Comparison of ENCODE assay signal across 8 cellular contexts in the genomic region with DNA sequence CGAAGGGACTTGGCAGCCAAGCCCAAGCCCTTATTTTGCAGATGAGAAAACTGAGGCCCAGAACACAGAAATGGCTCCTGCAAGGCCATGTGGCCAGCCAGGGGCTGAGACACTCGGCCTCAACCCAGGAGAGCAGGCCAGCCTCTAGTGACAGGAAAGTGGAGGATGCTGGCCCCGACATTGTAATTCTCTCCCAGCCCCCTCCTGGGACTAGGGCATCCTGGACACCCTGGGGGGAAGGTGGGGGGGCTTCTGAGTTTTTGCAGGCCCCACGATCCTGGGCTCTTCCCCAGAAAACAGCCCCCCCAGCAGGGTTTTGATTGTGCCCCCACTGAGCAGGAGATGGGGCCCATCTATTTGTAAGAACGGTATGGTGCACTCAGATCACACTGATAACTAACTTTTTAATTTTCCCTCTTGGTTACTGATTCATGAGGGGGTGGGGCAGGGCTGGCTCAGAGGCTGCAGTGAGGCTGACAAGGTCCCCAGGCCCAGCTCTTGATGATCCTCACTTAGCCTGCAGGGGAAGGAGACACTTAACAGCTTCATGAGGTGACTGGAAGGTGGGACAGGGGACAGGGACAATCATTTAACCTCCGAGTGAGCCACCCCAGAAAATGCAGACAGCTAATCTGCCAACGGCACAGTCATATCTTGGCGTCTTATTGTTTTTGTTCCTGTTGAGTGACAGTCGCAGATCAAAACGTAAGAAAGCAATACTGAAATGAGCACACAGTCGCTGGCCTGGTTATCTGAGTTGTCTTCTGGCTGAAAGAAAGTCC. TPM values are rescaled to one million over a fixed set of nuclear protein-coding genes. Genes with fewer than 3 reads are reported as not detected.
DNase-seq lines count a peak whose midpoint lies in the region; FAIRE-seq and TF ChIP-seq lines count a peak whose summit lies in the region.

No MANE protein-coding gene starts in this region.

- H2BK120ac ChIP-seq in H1 (replicated peaks; ENCODE audit: low read depth, low read length), result no peak overlapping the region

- TF ChIP-seq CTCF in SK-N-SH (IDR thresholded peaks at IDR 0.05), result no peak
- TF ChIP-seq CTCF in H1 (IDR thresholded peaks at IDR 0.05; ENCODE audit: control extremely low read depth in 1 of 3, insufficient read depth in 1 of 3, low read depth in 1 of 3, low read length in 3 of 3), result no peak
- no peak for TF ChIP-seq CTCF in prostate gland (IDR thresholded peaks at IDR 0.05)

- POLR2A ChIA-PET in SK-N-SH (lab: Yijun Ruan, JAX), result no interaction called here
- POLR2A ChIA-PET in H1 (lab: Charles Lee; ENCODE audit: partially characterized antibody), result interaction anchor here (0.9 to 3.2 kb wide), 7 partner anchors 8 to 40 kb away, joined by 3 to 18 read pairs (median 4); no protein-coding TSS in a partner anchor

- no peak for FAIRE-seq in H1 (lab: Jason Lieb, UNC)

- peak overlapping the region; percentile 32 for H3K18ac ChIP-seq in H1 (ENCODE audit: extremely low read depth, low read length)

- H3K79me2 ChIP-seq in SK-N-SH (ENCODE audit: insufficient read depth) (peaks cover 100% of the 10 kb centered on the region), H1 (ENCODE audit: control insufficient read depth in 1 of 2, insufficient read depth in 2 of 2, low read length in 2 of 2) (peaks cover 4 to 96% of the 10 kb centered on the region in 2 experiments; a peak in 3 of 4 replicates)

- no peak for TF ChIP-seq RAD21 in SK-N-SH (IDR thresholded peaks at IDR 0.05; ENCODE audit: low read length)
- TF ChIP-seq RAD21 in H1 (IDR thresholded peaks at IDR 0.05 in 1 of 2, conservative IDR thresholded peaks at IDR 0.05 in 1 of 2; ENCODE audit: low read depth in 2 of 2, low read length in 2 of 2), result no peak

- no peak overlapping the region for H3K4ac ChIP-seq in H1 (replicated peaks; ENCODE audit: insufficient read length, low read depth, low read length)

- H3K9me3 ChIP-seq in SK-N-SH (no peaks in the 10 kb centered on the region), H1 (ENCODE audit: insufficient read depth in 2 of 2, low read depth in 1 of 2, low read length in 1 of 2) (no peaks in the 10 kb centered on the region), prostate gland (no peaks in the 10 kb centered on the region)

- H3K4me3 ChIP-seq in SK-N-SH (ENCODE audit: low read depth in 2 of 2, low read length in 1 of 2) (0 out of 4 replicates have a peak overlapping the region, but pooled peaks of 1 of the 2 experiments have one; percentile 3), H1 (ENCODE audit: extremely low read depth in 1 of 4, insufficient read depth in 2 of 4, low read depth in 3 of 4, low read length in 4 of 4) (no peak overlapping the region), prostate gland (no peak overlapping the region)

- peak; percentile 64 for DNase-seq in activated naive CD4-positive, alpha-beta T cell treated with Interleukin-2 at 50 U/mL for 16 hours
- DNase-seq in activated naive CD4-positive, alpha-beta T cell (lab: John Stamatoyannopoulos, UW), result no peak
- DNase-seq in SK-N-SH (no peak), H1 (ENCODE audit: low read depth in 1 of 2, low spot score in 2 of 2) (no peak), prostate gland (ENCODE audit: low spot score) (no peak), HK-2 (ENCODE audit: unreplicated experiment) (no peak), activated gamma-delta T cell treated with Interleukin-2 at 50 U/mL for 16 hours (no peak)
- peak; percentile 55 to 60 for DNase-seq in stimulated activated CD4-positive, alpha-beta T cell treated with anti-CD3 and anti-CD28 coated beads, Interleukin-2, amount 100 ng/mL, for 24 hours

- peaks cover 86 to 92% of the 10 kb centered on the region in 2 experiments for H3K4me1 ChIP-seq in SK-N-SH (ENCODE audit: control insufficient read depth in 1 of 2, insufficient read depth in 2 of 2, low read depth in 1 of 2, low read length in 1 of 2)
- peaks cover 22 to 63% (median 40%) of the 10 kb centered on the region in 4 experiments for H3K4me1 ChIP-seq in H1 (replicated peaks in 1 of 4; ENCODE audit: control insufficient read depth in 3 of 4, insufficient read depth in 4 of 4, low read length in 3 of 4)
- H3K4me1 ChIP-seq in prostate gland (replicated peaks), result peaks cover 36% of the 10 kb centered on the region

- H3K27ac ChIP-seq in SK-N-SH (ENCODE audit: low read depth in 2 of 2, low read length in 1 of 2) (peak overlapping the region; percentile 91 to 93), H1 (ENCODE audit: low read depth, low read length) (no peak overlapping the region), prostate gland (peak overlapping the region in 1 of 2 donors; percentile 77)

- 32% methylated on average over 11 of the region's 11 CpGs for WGBS in SK-N-SH (ENCODE audit: low lambda C conversion rate)
- 85% methylated on average over 10 of the region's 11 CpGs; no CpG with 5 or more reads in 1 of the 2 experiments for WGBS in H1 (ENCODE audit: extremely low coverage in 1 of 2, insufficient coverage in 1 of 2, insufficient read length in 1 of 2, insufficient replicate concordance in 2 of 2, low coverage in 1 of 2, low lambda C conversion rate in 2 of 2, missing lambda C conversion rate in 1 of 2), 2 experiments
- 37% methylated on average over 11 of the region's 11 CpGs for WGBS in prostate gland

- H2BK5ac ChIP-seq in H1 (ENCODE audit: low read depth, low read length), result no peak overlapping the region

- no peak overlapping the region for H4K91ac ChIP-seq in H1 (replicated peaks; ENCODE audit: insufficient read length, low read length)

- no peaks in the 10 kb centered on the region for H3K23me2 ChIP-seq in H1 (ENCODE audit: low read depth, low read length)

- H2BK20ac ChIP-seq in H1 (ENCODE audit: low read length), result no peak overlapping the region; the same call in 1 of the 2 replicates

- H3K36me3 ChIP-seq in SK-N-SH (replicated peaks in 1 of 2; ENCODE audit: control insufficient read depth in 1 of 2, insufficient read depth in 2 of 2, low read length in 1 of 2) (peaks cover 6 to 24% of the 10 kb centered on the region in 2 experiments), H1 (ENCODE audit: control insufficient read depth in 2 of 4, insufficient read depth in 4 of 4, low read length in 3 of 4) (no peaks in the 10 kb centered on the region), prostate gland (no peaks in the 10 kb centered on the region)

- CTCF ChIA-PET in SK-N-SH (lab: Yijun Ruan, JAX) (interaction anchor here (0.6 to 2.5 kb wide), 6 partner anchors 8 to 579 kb away, joined by 3 to 8 read pairs (median 4); partner anchors contain the start of gene SMAD7), H1 (lab: Charles Lee; ENCODE audit: partially characterized antibody) (interaction anchor here (1.0 to 2.2 kb wide), 3 partner anchors 10 to 306 kb away, joined by 4 to 7 read pairs (median 4); no protein-coding TSS in a partner anchor)

- intact Hi-C loops in prostate gland (cut with DNase I), result loop anchor here (5.0 kb wide), 1 partner anchor 150 kb away; no protein-coding TSS in a partner anchor

- H3K4me2 ChIP-seq in SK-N-SH, result peak overlapping the region; percentile 84
- H3K4me2 ChIP-seq in H1 (ENCODE audit: insufficient read depth in 1 of 2, low read depth in 2 of 2, low read length in 2 of 2), result peak overlapping the region in 1 of 2 experiments; percentile 0; a peak in 1 of 4 replicates

- no peak overlapping the region for H3K56ac ChIP-seq in H1 (replicated peaks; ENCODE audit: insufficient read length, low read depth, low read length)

- no peak overlapping the region for H4K8ac ChIP-seq in H1 (ENCODE audit: extremely low read depth, insufficient read depth, low read length)

- H2BK15ac ChIP-seq in H1 (ENCODE audit: low read length), result no peak overlapping the region

- H2AK5ac ChIP-seq in H1 (ENCODE audit: low read depth, low read length), result no peak overlapping the region

- H2AFZ ChIP-seq in SK-N-SH (ENCODE audit: low read depth) (no peak overlapping the region), H1 (ENCODE audit: low read length) (no peak overlapping the region)

- no peak for TF ChIP-seq EP300 in SK-N-SH (IDR thresholded peaks at IDR 0.05; ENCODE audit: borderline replicate concordance in 1 of 2, low read depth in 1 of 2, low read length in 1 of 2)
- TF ChIP-seq EP300 in H1 (IDR thresholded peaks at IDR 0.05; ENCODE audit: borderline replicate concordance in 1 of 2, low read depth in 2 of 2, low read length in 2 of 2), result no peak

- H3K27me3 ChIP-seq in SK-N-SH (ENCODE audit: insufficient read depth) (no peaks in the 10 kb centered on the region), H1 (replicated peaks in 1 of 4; ENCODE audit: control insufficient read depth in 3 of 4, extremely low read depth in 1 of 4, insufficient read depth in 3 of 4, low read length in 3 of 4) (no peaks in the 10 kb centered on the region), prostate gland (replicated peaks; ENCODE audit: insufficient read depth) (no peaks in the 10 kb centered on the region)

- peaks cover 80% of the 10 kb centered on the region for H3F3A ChIP-seq in SK-N-SH (replicated peaks; ENCODE audit: insufficient read depth)

- 0 out of 2 replicates have a peak overlapping the region, but pooled peaks have one; percentile 12 for H2BK12ac ChIP-seq in H1 (ENCODE audit: low read depth, low read length)

- H3K9ac ChIP-seq in SK-N-SH (peak overlapping the region; percentile 37; the same call in 1 of the 2 replicates), H1 (replicated peaks in 1 of 4; ENCODE audit: extremely low read depth in 1 of 4, low read depth in 3 of 4, low read length in 3 of 4) (no peak overlapping the region)

- no peak overlapping the region for H4K5ac ChIP-seq in H1 (ENCODE audit: insufficient read length, low read depth, low read length)

- H4K20me1 ChIP-seq in SK-N-SH (ENCODE audit: insufficient read depth) (peaks cover 96% of the 10 kb centered on the region), H1 (replicated peaks in 1 of 2; ENCODE audit: control insufficient read depth in 1 of 2, insufficient read depth in 2 of 2, low read length in 2 of 2) (peaks cover 0 to 3% of the 10 kb centered on the region in 2 experiments)

- peaks cover 13% of the 10 kb centered on the region for H3K79me1 ChIP-seq in H1 (ENCODE audit: low read depth, low read length)

- no peak overlapping the region for H3K23ac ChIP-seq in H1 (ENCODE audit: insufficient read length)

- no peak for TF ChIP-seq POLR2A in H1 (IDR thresholded peaks at IDR 0.05; ENCODE audit: control extremely low read depth in 1 of 2, low read depth in 2 of 2, low read length in 2 of 2)
- TF ChIP-seq POLR2A in prostate gland (IDR thresholded peaks at IDR 0.05), result no peak

- H3K9me2 ChIP-seq in SK-N-SH, result no peaks in the 10 kb centered on the region

- H3K14ac ChIP-seq in H1 (ENCODE audit: insufficient read length), result no peak overlapping the region

RNA-seq across cellular contexts. Expression of gene SMAD7, which starts 18.9 kb away (rescaled TPM):
- polyA plus RNA-seq in SK-N-SH (2012; rRNA removed) (19.1 and 20.0 TPM in 2 replicates), H1 (2011; rRNA removed) (6.5 and 6.6 TPM in 2 replicates)
- polyA plus RNA-seq in SK-N-SH (2012; cell fraction: cytosol; rRNA removed), result 11.3 and 14.5 TPM in 2 replicates
- 15.2 and 26.8 TPM in 2 replicates for polyA plus RNA-seq in SK-N-SH (2012; cell fraction: nucleus; rRNA removed)
- total RNA-seq in H1 (2021; fragmentation: NEBNext Ultra II Directional; extraction: Animal tissue kit (Norgen Biotek cat#: 25700)), result 13.8 and 15.5 TPM in 2 replicates
- polyA plus RNA-seq in H1 (2011; cell fraction: cytosol; rRNA removed), result 6.1 TPM
- polyA plus RNA-seq in H1 (2011; cell fraction: nucleus; rRNA removed), result 9.4 TPM
- 3.7 to 4.5 TPM (median 4.3 TPM) in 4 replicates for polyA plus RNA-seq in H1 (2012, experiment 1 of 2)
- polyA plus RNA-seq in H1 (2012, experiment 2 of 2), result 4.8 TPM
- 12.4 TPM for polyA plus RNA-seq in H1 (2013, experiment 1 of 2)
- 12.0 TPM for polyA plus RNA-seq in H1 (2013, experiment 2 of 2)
- 10.3 and 13.5 TPM in 2 replicates for polyA minus RNA-seq in H1 (2011; rRNA and poly(A)+ RNA removed)
- polyA minus RNA-seq in H1 (2011; cell fraction: cytosol; rRNA and poly(A)+ RNA removed), result 9.7 TPM
- 9.4 TPM for polyA minus RNA-seq in H1 (2011; cell fraction: nucleus; rRNA and poly(A)+ RNA removed)
- total RNA-seq in prostate gland, result 10 to 100 TPM; 29.3 to 31.0 TPM

Comparison
In these comparisons a context has a peak if more than half of its experiments do, and no peak if none do; other contexts are left out.
1. DNase-seq: peak in activated naive CD4-positive, alpha-beta T cell treated with Interleukin-2 at 50 U/mL for 16 hours (single experiment) and stimulated activated CD4-positive, alpha-beta T cell treated with anti-CD3 and anti-CD28 coated beads, Interleukin-2, amount 100 ng/mL, for 24 hours (2 of 2); none in activated naive CD4-positive, alpha-beta T cell (0 of 4), SK-N-SH (single experiment), H1 (0 of 2), prostate gland (single experiment), HK-2 (single experiment) and activated gamma-delta T cell treated with Interleukin-2 at 50 U/mL for 16 hours (single experiment).